ENCODE assay signal across 22 cellular contexts in the genomic region with DNA sequence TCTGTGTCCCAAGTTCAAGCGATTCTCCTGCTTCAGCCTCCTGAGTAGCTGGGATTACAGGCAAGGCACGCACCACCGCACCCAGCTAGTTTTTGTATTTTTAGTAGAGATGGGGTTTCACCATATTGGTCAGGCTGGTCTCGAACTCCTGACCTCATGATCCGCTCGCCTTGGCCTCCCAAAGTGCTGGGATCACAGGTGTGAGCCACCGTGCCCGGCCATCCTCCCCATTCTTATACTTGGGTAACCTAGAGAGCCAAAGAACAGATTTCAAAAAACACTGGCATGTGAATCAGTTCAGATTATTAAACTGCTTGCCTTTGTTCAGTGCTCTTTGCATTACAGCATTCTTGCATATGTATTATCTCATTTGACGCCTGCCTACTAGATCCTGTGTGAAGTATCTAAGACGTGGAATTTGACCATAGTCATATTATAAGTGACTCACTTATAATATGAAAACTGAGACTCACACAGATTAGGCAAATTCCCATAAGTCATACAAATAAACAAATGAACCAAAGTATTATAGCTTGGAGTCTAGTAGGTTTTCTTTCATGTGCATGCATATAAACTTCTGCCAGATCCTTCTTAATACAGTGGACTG.
A peak's percentile ranks its signal among the peaks of the same experiment; 100 is the strongest.
DNase-seq lines count a peak whose midpoint lies in the region; ATAC-seq, FAIRE-seq and TF ChIP-seq lines count a peak whose summit lies in the region.
"Had no signal": no experiment of that assay in that cellular context is flagged by ENCODE, and none has a peak within 500 bp of the region (broad histone marks: within the 10 kb centered on the region; RNA-seq: fewer than 3 reads in every experiment).

No MANE protein-coding gene starts in this region.

- no peak for TF ChIP-seq EP300 in GM12878 (IDR thresholded peaks at IDR 0.05; ENCODE audit: borderline replicate concordance in 1 of 2, control insufficient read depth in 1 of 2, low read depth in 2 of 2, low read length in 2 of 2)

- DNase-seq in HAP-1 (ENCODE audit: low spot score in 2 of 2) (peak; percentile 68 to 93), NCI-H1048 (lab: John Stamatoyannopoulos, UW) (peak; percentile 23), GM12878 (ENCODE audit: low read depth, low spot score) (no peak), smooth muscle cell (lab: John Stamatoyannopoulos, UW; ENCODE audit: unreplicated experiment) (no peak), CD14-positive monocyte (ENCODE audit: low spot score) (no peak), right atrium auricular region (ENCODE audit: low spot score) (no peak)
- DNase-seq: 8988T; ACHN; AML-193; BE2C; Caco-2; CD4-positive, alpha-beta memory T cell; DMS153; DND-41; GOT3; H7 had no signal

- H3K9me3 Mint-ChIP-seq in CD14-positive monocyte: peaks cover 0 to 4% (median 0%) of the 10 kb centered on the region in 7 donors
- H3K9me3 Mint-ChIP-seq: CD4-positive, alpha-beta memory T cell had no signal

- in situ Hi-C loops in HAP-1 (cut with MboI; ENCODE audit: low sequenced_read_pairs) (no loop called here), GM12878 (cut with MboI) (no loop called here)

- H3K9ac ChIP-seq in GM12878 (ENCODE audit: control insufficient read depth, insufficient read depth, low read length) (no peak overlapping the region), smooth muscle cell (ENCODE audit: low read depth) (no peak overlapping the region)
- H3K9ac ChIP-seq: BLaER1 treated with 17β-estradiol and CSF1 and Interleukin-3, amounts not matched to agents 10 nM and 100 nM had no signal

- H2AFZ ChIP-seq in GM12878 (ENCODE audit: control insufficient read depth, low read depth, low read length) (no peak overlapping the region), smooth muscle cell (ENCODE audit: low read depth) (no peak overlapping the region)

- CTCF ChIA-PET in GM12878 (lab: Yijun Ruan, JAX): interaction anchor here (1.5 to 2.2 kb wide), 3 partner anchors 19 to 122 kb away, joined by 3 to 10 read pairs (median 5); no protein-coding TSS in a partner anchor

- FAIRE-seq in GM12878 (lab: Jason Lieb, UNC): no peak
- FAIRE-seq: A549, G401.6, GM18507 had no signal

- H3K27ac ChIP-seq in GM12878 (ENCODE audit: control insufficient read depth, insufficient read depth) (no peak overlapping the region), smooth muscle cell (ENCODE audit: low read depth) (peak overlapping the region; percentile 78), right atrium auricular region (no peak overlapping the region)
- H3K27ac ChIP-seq: A549; BLaER1 treated with 17β-estradiol and CSF1 and Interleukin-3, amounts not matched to agents 10 nM and 100 nM had no signal

- TF ChIP-seq POLR2A in GM12878 (IDR thresholded peaks at IDR 0.05; ENCODE audit: low read depth, low read length): no peak

- H3K79me2 ChIP-seq in GM12878 (ENCODE audit: control insufficient read depth, insufficient read depth, low read length): no peaks in the 10 kb centered on the region
- no peaks in the 10 kb centered on the region for H3K79me2 ChIP-seq in smooth muscle cell (ENCODE audit: low read depth)

- H3K27me3 Mint-ChIP-seq in CD14-positive monocyte (ENCODE audit: low read depth in 3 of 3): peaks cover 2 to 3% (median 2%) of the 10 kb centered on the region in 3 donors
- H3K27me3 Mint-ChIP-seq: CD4-positive, alpha-beta memory T cell had no signal

- no peaks in the 10 kb centered on the region for H3K36me3 ChIP-seq in HAP-1 (replicated peaks)
- H3K36me3 ChIP-seq in GM12878 (ENCODE audit: control insufficient read depth in 2 of 2, insufficient read depth in 2 of 2, low read length in 1 of 2): no peaks in the 10 kb centered on the region
- no peaks in the 10 kb centered on the region for H3K36me3 ChIP-seq in smooth muscle cell (ENCODE audit: low read depth)
- no peaks in the 10 kb centered on the region for H3K36me3 ChIP-seq in right atrium auricular region
- H3K36me3 ChIP-seq: BE2C; BLaER1 treated with 17β-estradiol and CSF1 and Interleukin-3, amounts not matched to agents 10 nM and 100 nM had no signal

- SMC1A ChIA-PET in GM12878 (lab: Charles Lee; ENCODE audit: uncharacterized antibody, unreplicated experiment): interaction anchor here (0.7 to 14.2 kb wide), 13 partner anchors 9 to 416 kb away, joined by 3 to 164 read pairs (median 5); partner anchors contain the start of gene UNC13C

- H3K4me1 Mint-ChIP-seq in CD14-positive monocyte: no peaks in the 10 kb centered on the region
- H3K4me1 Mint-ChIP-seq: CD4-positive, alpha-beta memory T cell had no signal

- POLR2A ChIA-PET in GM12878 (lab: Charles Lee): interaction anchor here (0.7 to 1.3 kb wide), 2 partner anchors 12 to 24 kb away, joined by 3 read pairs; no protein-coding TSS in a partner anchor

- WGBS in GM12878 (ENCODE audit: insufficient coverage, insufficient replicate concordance, low lambda C conversion rate, missing lambda C conversion rate): 32% methylated on average over 10 of the region's 10 CpGs
- 70% methylated on average over 10 of the region's 10 CpGs for WGBS in smooth muscle cell (ENCODE audit: low lambda C conversion rate)

- peaks cover 34% of the 10 kb centered on the region for H3K4me1 ChIP-seq in HAP-1
- H3K4me1 ChIP-seq in GM12878 (ENCODE audit: control insufficient read depth, insufficient read depth, low read length): no peaks in the 10 kb centered on the region
- no peaks in the 10 kb centered on the region for H3K4me1 ChIP-seq in smooth muscle cell (ENCODE audit: low read depth)
- H3K4me1 ChIP-seq in right atrium auricular region: no peaks in the 10 kb centered on the region
- H3K4me1 ChIP-seq: A549; BE2C; BLaER1 treated with 17β-estradiol and CSF1 and Interleukin-3, amounts not matched to agents 10 nM and 100 nM; Caco-2 had no signal

- BruUV-seq in GM12878 (replicated peaks; lab: Mats Ljungman, UMichigan): no TSS peak

- H3K4me3 ChIP-seq in HAP-1 (no peak overlapping the region), GM12878 (no peak overlapping the region), smooth muscle cell (no peak overlapping the region), right atrium auricular region (no peak overlapping the region)
- H3K4me3 ChIP-seq: A549; BLaER1 treated with 17β-estradiol and CSF1 and Interleukin-3, amounts not matched to agents 10 nM and 100 nM had no signal

- H3K36me3 Mint-ChIP-seq in CD14-positive monocyte: no peaks in the 10 kb centered on the region
- H3K36me3 Mint-ChIP-seq: CD4-positive, alpha-beta memory T cell had no signal

- ATAC-seq in GM12878 (peak; percentile 17), GM21526 (IDR thresholded peaks at IDR 0.05; ENCODE audit: low FRiP score, unreplicated experiment) (no peak)
- ATAC-seq: A549, HCT116 had no signal

- TF ChIP-seq RAD21 in GM12878 (IDR thresholded peaks at IDR 0.05; ENCODE audit: insufficient read depth, low read depth, low read length): no peak

- RAD21 ChIA-PET in GM12878 (lab: Charles Lee; ENCODE audit: unreplicated experiment): interaction anchor here (0.6 to 9.6 kb wide), 7 partner anchors 16 to 414 kb away, joined by 3 to 122 read pairs (median 6); no protein-coding TSS in a partner anchor

- H3K4me3 Mint-ChIP-seq in CD14-positive monocyte: no peak overlapping the region
- H3K4me3 Mint-ChIP-seq: CD4-positive, alpha-beta memory T cell had no signal

- H4K20me1 ChIP-seq in GM12878 (ENCODE audit: control insufficient read depth, insufficient read depth) (no peaks in the 10 kb centered on the region), smooth muscle cell (ENCODE audit: low read depth) (no peaks in the 10 kb centered on the region)
- H4K20me1 ChIP-seq: BLaER1 treated with 17β-estradiol and CSF1 and Interleukin-3, amounts not matched to agents 10 nM and 100 nM had no signal

- no peaks in the 10 kb centered on the region for H3K27me3 ChIP-seq in HAP-1 (ENCODE audit: low read depth)
- no peaks in the 10 kb centered on the region for H3K27me3 ChIP-seq in GM12878 (replicated peaks in 1 of 2; ENCODE audit: control insufficient read depth in 2 of 2, insufficient read depth in 2 of 2, low read length in 1 of 2)
- H3K27me3 ChIP-seq in smooth muscle cell (ENCODE audit: low read depth): no peaks in the 10 kb centered on the region
- H3K27me3 ChIP-seq in right atrium auricular region: no peaks in the 10 kb centered on the region
- H3K27me3 ChIP-seq: BE2C; BLaER1 treated with 17β-estradiol and CSF1 and Interleukin-3, amounts not matched to agents 10 nM and 100 nM had no signal

- H3K27ac Mint-ChIP-seq in CD14-positive monocyte: no peak overlapping the region
- H3K27ac Mint-ChIP-seq: CD4-positive, alpha-beta memory T cell had no signal

- intact Hi-C loops in GM12878 (cut with micrococcal nuclease; ENCODE audit: unreplicated experiment) (no loop called here), CD14-positive monocyte (cut with micrococcal nuclease) (no loop called here)

- no peak overlapping the region for H3K4me2 ChIP-seq in GM12878 (ENCODE audit: control insufficient read depth, insufficient read depth)
- no peak overlapping the region for H3K4me2 ChIP-seq in smooth muscle cell
- H3K4me2 ChIP-seq: A549; BLaER1 treated with 17β-estradiol and CSF1 and Interleukin-3, amounts not matched to agents 10 nM and 100 nM had no signal

- H3K9me3 ChIP-seq in HAP-1 (no peaks in the 10 kb centered on the region), GM12878 (replicated peaks; ENCODE audit: control insufficient read depth, insufficient read depth, low read length) (no peaks in the 10 kb centered on the region), smooth muscle cell (replicated peaks; ENCODE audit: low read depth) (no peaks in the 10 kb centered on the region), right atrium auricular region (no peaks in the 10 kb centered on the region)
- H3K9me3 ChIP-seq: A549; BE2C; BLaER1 treated with 17β-estradiol and CSF1 and Interleukin-3, amounts not matched to agents 10 nM and 100 nM; Caco-2 had no signal

- TF ChIP-seq CTCF in GM12878 (IDR thresholded peaks at IDR 0.05 in 2 of 3, conservative IDR thresholded peaks at IDR 0.05 in 1 of 3; ENCODE audit: control insufficient read depth in 2 of 3, extremely low read depth in 1 of 3, insufficient read depth in 1 of 3, low read depth in 3 of 3, low read length in 3 of 3) (no peak), smooth muscle cell (IDR thresholded peaks at IDR 0.05; ENCODE audit: borderline replicate concordance, insufficient read depth, poor library complexity, severe bottlenecking) (no peak), CD14-positive monocyte (IDR thresholded peaks at IDR 0.05) (no peak), right atrium auricular region (IDR thresholded peaks at IDR 0.05) (no peak)

- no peaks in the 10 kb centered on the region for H3F3A ChIP-seq in smooth muscle cell (ENCODE audit: low read depth)

Comparison
In these comparisons a context has a peak if more than half of its experiments do, and no peak if none do; other contexts are left out.
1. DNase-seq: peak in HAP-1 (2 of 2) and NCI-H1048 (single experiment); none in GM12878 (single experiment), smooth muscle cell (single experiment), CD14-positive monocyte (single experiment) and right atrium auricular region (single experiment).